35 cellular contexts compared by ENCODE assay signal in genomic region chr5:76250463-76250862, GRCh38.
"Had no signal": no experiment of that assay in that cellular context is flagged by ENCODE, and none has a peak within 500 bp of the region (broad histone marks: within the 10 kb centered on the region; RNA-seq: fewer than 3 reads in every experiment).

No MANE protein-coding gene starts in this region.

- H3K27ac ChIP-seq: adrenal gland, body of pancreas, brain microvascular endothelial cell, breast epithelium, VCaP had no signal

- H3K9me3 ChIP-seq: adrenal gland, body of pancreas, breast epithelium had no signal

- DNase-seq: activated CD4-positive, alpha-beta memory T cell treated with anti-CD3 and anti-CD28 coated beads, Interleukin-2, amount 10 ng/mL, durations not matched to agents 7 days and 5 days; activated CD4-positive, alpha-beta T cell treated with anti-CD3 and anti-CD28 coated beads for 1 hour; activated CD4-positive, alpha-beta T cell treated with anti-CD3 and anti-CD28 coated beads for 36 hours; activated CD4-positive, alpha-beta T cell treated with anti-CD3 and anti-CD28 coated beads for 48 hours; activated CD4-positive, alpha-beta T cell treated with anti-CD3 and anti-CD28 coated beads, Interleukin-2, amount 10 ng/mL, durations not matched to agents 7 days and 5 days; activated CD4-positive, alpha-beta T cell treated with anti-CD3 and anti-CD28 coated beads, Interleukin-2, amount 50 U/mL, for 48 hours; activated CD4-positive, CD25-positive, alpha-beta regulatory T cell; activated CD8-positive, alpha-beta memory T cell treated with anti-CD3 and anti-CD28 coated beads for 24 hours; activated CD8-positive, alpha-beta memory T cell treated with anti-CD3 and anti-CD28 coated beads, Interleukin-2, amount 10 ng/mL, durations not matched to agents 7 days and 5 days; activated CD8-positive, alpha-beta memory T cell treated with anti-CD3 and anti-CD28 coated beads, Interleukin-2, amount 50 U/mL, for 48 hours; activated CD8-positive, alpha-beta T cell treated with anti-CD3 and anti-CD28 coated beads, Interleukin-2, amount 10 ng/mL, durations not matched to agents 7 days and 5 days; activated effector memory CD4-positive, alpha-beta T cell treated with Interleukin-2 at 50 U/mL for 16 hours; activated gamma-delta T cell; activated naive CD4-positive, alpha-beta T cell treated with anti-CD3 and anti-CD28 coated beads for 36 hours; activated naive CD4-positive, alpha-beta T cell treated with anti-CD3 and anti-CD28 coated beads, Interleukin-2, amount 50 U/mL, for 16 hours; activated naive CD8-positive, alpha-beta T cell treated with anti-CD3 and anti-CD28 coated beads for 36 hours; activated T-cell treated with anti-CD3 and anti-CD28 coated beads, Interleukin-2, amount 50 U/mL, for 24 hours; activated T-cell treated with anti-CD3 and anti-CD28 coated beads, Interleukin-2, amount 50 U/mL, for 48 hours; adrenal gland; amniotic stem cell; aorta; body of pancreas; brain microvascular endothelial cell; central memory CD4-positive, alpha-beta T cell; T-helper 2 cell; T-helper 9 cell had no signal

- H3K4me3 ChIP-seq: adrenal gland, body of pancreas, breast epithelium had no signal

- H3K36me3 ChIP-seq: adrenal gland, brain microvascular endothelial cell, breast epithelium had no signal

- FAIRE-seq: astrocyte, TTC549 had no signal

- H3K4me3 Mint-ChIP-seq: activated CD4-positive, alpha-beta memory T cell treated with anti-CD3 and anti-CD28 coated beads, Interleukin-2, amount 10 ng/mL, durations not matched to agents 7 days and 5 days; activated CD4-positive, alpha-beta T cell treated with anti-CD3 and anti-CD28 coated beads for 36 hours; activated CD4-positive, alpha-beta T cell treated with anti-CD3 and anti-CD28 coated beads, Interleukin-2, amount 10 ng/mL, durations not matched to agents 7 days and 5 days; activated CD8-positive, alpha-beta memory T cell treated with anti-CD3 and anti-CD28 coated beads, Interleukin-2, amount 10 ng/mL, durations not matched to agents 7 days and 5 days; activated CD8-positive, alpha-beta T cell treated with anti-CD3 and anti-CD28 coated beads, Interleukin-2, amount 10 ng/mL, durations not matched to agents 7 days and 5 days; activated naive CD4-positive, alpha-beta T cell treated with anti-CD3 and anti-CD28 coated beads for 36 hours; activated naive CD8-positive, alpha-beta T cell treated with anti-CD3 and anti-CD28 coated beads for 36 hours; activated T-cell treated with anti-CD3 and anti-CD28 coated beads, Interleukin-2, amount 50 U/mL, for 24 hours; T-helper 1 cell treated with Interleukin-12 subunit alpha and Interleukin-12 subunit beta and Interleukin-4 antibody, amounts not matched to agents 30 μg/mL and 1 μg/mL, for 36 hours; T-helper 2 cell treated with Interferon-gamma antibody and Interleukin-4, amounts not matched to agents 5 μg/mL and 100 μg/mL, for 36 hours had no signal

- H3K27me3 ChIP-seq: adrenal gland, body of pancreas, breast epithelium had no signal

- ATAC-seq: activated CD4-positive, alpha-beta T cell treated with anti-CD3 and anti-CD28 coated beads for 36 hours; activated CD4-positive, CD25-positive, alpha-beta regulatory T cell treated with anti-CD3 and anti-CD28 coated beads, Interleukin-2, amount 50 U/mL, for 24 hours; activated CD8-positive, alpha-beta memory T cell treated with anti-CD3 and anti-CD28 coated beads, Interleukin-2, amount 10 ng/mL, durations not matched to agents 7 days and 5 days; activated CD8-positive, alpha-beta T cell treated with anti-CD3 and anti-CD28 coated beads, Interleukin-2, amount 10 ng/mL, durations not matched to agents 7 days and 5 days; activated naive CD4-positive, alpha-beta T cell treated with anti-CD3 and anti-CD28 coated beads, Interleukin-2, amount 50 U/mL, for 72 hours; body of pancreas had no signal

- H3K4me1 Mint-ChIP-seq: activated CD4-positive, alpha-beta memory T cell treated with anti-CD3 and anti-CD28 coated beads, Interleukin-2, amount 10 ng/mL, durations not matched to agents 7 days and 5 days; activated CD4-positive, alpha-beta T cell treated with anti-CD3 and anti-CD28 coated beads for 36 hours; activated CD4-positive, alpha-beta T cell treated with anti-CD3 and anti-CD28 coated beads, Interleukin-2, amount 10 ng/mL, durations not matched to agents 7 days and 5 days; activated CD8-positive, alpha-beta memory T cell treated with anti-CD3 and anti-CD28 coated beads, Interleukin-2, amount 10 ng/mL, durations not matched to agents 7 days and 5 days; activated naive CD8-positive, alpha-beta T cell treated with anti-CD3 and anti-CD28 coated beads for 36 hours had no signal

- H3K27ac Mint-ChIP-seq: activated CD4-positive, alpha-beta memory T cell treated with anti-CD3 and anti-CD28 coated beads, Interleukin-2, amount 10 ng/mL, durations not matched to agents 7 days and 5 days; activated CD4-positive, alpha-beta T cell treated with anti-CD3 and anti-CD28 coated beads for 36 hours; activated CD4-positive, alpha-beta T cell treated with anti-CD3 and anti-CD28 coated beads, Interleukin-2, amount 10 ng/mL, durations not matched to agents 7 days and 5 days; activated CD8-positive, alpha-beta memory T cell treated with anti-CD3 and anti-CD28 coated beads, Interleukin-2, amount 10 ng/mL, durations not matched to agents 7 days and 5 days; activated CD8-positive, alpha-beta T cell treated with anti-CD3 and anti-CD28 coated beads, Interleukin-2, amount 10 ng/mL, durations not matched to agents 7 days and 5 days; activated naive CD4-positive, alpha-beta T cell treated with anti-CD3 and anti-CD28 coated beads for 36 hours; activated naive CD4-positive, alpha-beta T cell treated with anti-CD3 and anti-CD28 coated beads, Interleukin-2, amount 50 U/mL, for 72 hours; activated naive CD8-positive, alpha-beta T cell treated with anti-CD3 and anti-CD28 coated beads for 36 hours; activated T-cell treated with anti-CD3 and anti-CD28 coated beads, Interleukin-2, amount 50 U/mL, for 24 hours; activated T-helper 2 cell treated with anti-CD3 and anti-CD28 coated beads, Interferon-gamma antibody, Interleukin-2, Interleukin-4, amounts not matched to agents 10 μg/mL and 5 μg/mL and 100 μg/mL, durations not matched to agents 14 hours and 24 hours and 36 hours; T-helper 1 cell treated with Interleukin-12 subunit alpha and Interleukin-12 subunit beta and Interleukin-4 antibody, amounts not matched to agents 30 μg/mL and 1 μg/mL, for 36 hours; T-helper 2 cell treated with Interferon-gamma antibody and Interleukin-4, amounts not matched to agents 5 μg/mL and 100 μg/mL, for 36 hours had no signal

- H3K36me3 Mint-ChIP-seq: activated CD8-positive, alpha-beta memory T cell treated with anti-CD3 and anti-CD28 coated beads, Interleukin-2, amount 10 ng/mL, durations not matched to agents 7 days and 5 days; activated naive CD4-positive, alpha-beta T cell treated with anti-CD3 and anti-CD28 coated beads, Interleukin-2, amount 50 U/mL, for 72 hours; activated naive CD8-positive, alpha-beta T cell treated with anti-CD3 and anti-CD28 coated beads for 36 hours had no signal

- H3K4me1 ChIP-seq: adrenal gland, body of pancreas, breast epithelium had no signal

- H3K9me3 Mint-ChIP-seq: activated CD4-positive, alpha-beta memory T cell treated with anti-CD3 and anti-CD28 coated beads, Interleukin-2, amount 10 ng/mL, durations not matched to agents 7 days and 5 days; activated CD4-positive, alpha-beta T cell treated with anti-CD3 and anti-CD28 coated beads, Interleukin-2, amount 10 ng/mL, durations not matched to agents 7 days and 5 days; activated naive CD4-positive, alpha-beta T cell treated with anti-CD3 and anti-CD28 coated beads for 36 hours; activated naive CD4-positive, alpha-beta T cell treated with anti-CD3 and anti-CD28 coated beads, Interleukin-2, amount 50 U/mL, for 72 hours; activated naive CD8-positive, alpha-beta T cell treated with anti-CD3 and anti-CD28 coated beads for 36 hours; activated T-cell treated with anti-CD3 and anti-CD28 coated beads, Interleukin-2, amount 50 U/mL, for 24 hours; activated T-helper 2 cell treated with anti-CD3 and anti-CD28 coated beads, Interferon-gamma antibody, Interleukin-2, Interleukin-4, amounts not matched to agents 10 μg/mL and 5 μg/mL and 100 μg/mL, durations not matched to agents 14 hours and 24 hours and 36 hours; T-helper 1 cell treated with Interleukin-12 subunit alpha and Interleukin-12 subunit beta and Interleukin-4 antibody, amounts not matched to agents 30 μg/mL and 1 μg/mL, for 36 hours; T-helper 2 cell treated with Interferon-gamma antibody and Interleukin-4, amounts not matched to agents 5 μg/mL and 100 μg/mL, for 36 hours had no signal
